Comparison of ENCODE assay signal across 16 cellular contexts in genomic region chr4:4490041-4490440, GRCh38. TPM values are rescaled to one million over a fixed set of nuclear protein-coding genes. Genes with fewer than 3 reads are reported as not detected.
DNase-seq lines count a peak whose midpoint lies in the region; ATAC-seq and TF ChIP-seq lines count a peak whose summit lies in the region.
"Had no signal": no experiment of that assay in that cellular context is flagged by ENCODE, and none has a peak within 500 bp of the region (broad histone marks: within the 10 kb centered on the region; RNA-seq: fewer than 3 reads in every experiment).

No MANE protein-coding gene starts in this region.

- ATAC-seq in HG03565 (IDR thresholded peaks at IDR 0.05; ENCODE audit: unreplicated experiment), result no peak
- ATAC-seq in activated T-cell treated with anti-CD3 and anti-CD28 coated beads, Interleukin-2, amount 50 U/mL, for 4 hours, result no peak
- ATAC-seq: SK-N-SH treated with all-trans-retinoic acid at 6 μM for 48 hours had no signal

- H3K36me3 ChIP-seq in ACC112 (ENCODE audit: insufficient read depth, low read length), result no peaks in the 10 kb centered on the region
- no peaks in the 10 kb centered on the region for H3K36me3 ChIP-seq in KMS-11 (ENCODE audit: insufficient read depth)
- H3K36me3 ChIP-seq in Karpas-422 (ENCODE audit: insufficient read depth, low read length), result no peaks in the 10 kb centered on the region
- H3K36me3 ChIP-seq in esophagus muscularis mucosa, result no peaks in the 10 kb centered on the region
- H3K36me3 ChIP-seq: Peyer's patch had no signal

- no peaks in the 10 kb centered on the region for H3K36me3 Mint-ChIP-seq in activated T-cell treated with anti-CD3 and anti-CD28 coated beads, Interleukin-2, amount 50 U/mL, for 4 hours (ENCODE audit: insufficient read depth)

- H3K9me3 Mint-ChIP-seq in activated T-cell treated with anti-CD3 and anti-CD28 coated beads, Interleukin-2, amount 50 U/mL, for 4 hours, result no peaks in the 10 kb centered on the region

- peaks cover 42% of the 10 kb centered on the region for H3K79me2 ChIP-seq in ACC112 (ENCODE audit: control insufficient read depth, insufficient read depth, low read length, unreplicated experiment)
- no peaks in the 10 kb centered on the region for H3K79me2 ChIP-seq in KMS-11 (ENCODE audit: insufficient read depth, low read depth)
- H3K79me2 ChIP-seq in Karpas-422 (ENCODE audit: low read length), result peaks cover 49% of the 10 kb centered on the region

- in situ Hi-C loops in astrocyte of the spinal cord (cut with HindIII; ENCODE audit: low sequenced_read_pairs), result no loop called here

- DNase-seq in astrocyte of the spinal cord (ENCODE audit: low read depth, low spot score), result peak; percentile 36
- peak; percentile 47 for DNase-seq in fibroblast of the aortic adventitia (ENCODE audit: low read depth)
- DNase-seq in Karpas-422, result no peak
- no peak for DNase-seq in activated T-cell treated with anti-CD3 and anti-CD28 coated beads, Interleukin-2, amount 50 U/mL, for 4 hours
- DNase-seq in esophagus muscularis mucosa (ENCODE audit: extremely low spot score), result no peak
- DNase-seq: 8988T, C1 segment of cervical spinal cord, NCI-H146, NCI-H446, NCI-H774, Peyer's patch, Right ventricle myocardium superior had no signal

- H3K9me2 ChIP-seq in Karpas-422 (replicated peaks; ENCODE audit: insufficient read depth, low read length), result no peaks in the 10 kb centered on the region

- H3K27ac ChIP-seq in ACC112 (ENCODE audit: low read depth, low read length) (peak overlapping the region; percentile 85), KMS-11 (no peak overlapping the region), Karpas-422 (ENCODE audit: low read length) (no peak overlapping the region), esophagus muscularis mucosa (replicated peaks in 1 of 4) (no peak overlapping the region)
- H3K27ac ChIP-seq: Peyer's patch had no signal

- H4K20me1 ChIP-seq in KMS-11 (ENCODE audit: insufficient read depth), result no peaks in the 10 kb centered on the region
- peaks cover 57% of the 10 kb centered on the region for H4K20me1 ChIP-seq in Karpas-422 (ENCODE audit: insufficient read depth, low read depth, low read length)

- no peaks in the 10 kb centered on the region for H3K27me3 Mint-ChIP-seq in activated T-cell treated with anti-CD3 and anti-CD28 coated beads, Interleukin-2, amount 50 U/mL, for 4 hours (ENCODE audit: low read depth)

- no peak for TF ChIP-seq POLR2A in esophagus muscularis mucosa (IDR thresholded peaks at IDR 0.05; ENCODE audit: low read depth)

- H3K27me3 ChIP-seq in ACC112 (ENCODE audit: insufficient read depth, low read length) (no peaks in the 10 kb centered on the region), KMS-11 (ENCODE audit: insufficient read depth, low read depth) (no peaks in the 10 kb centered on the region), Karpas-422 (ENCODE audit: low read length) (no peaks in the 10 kb centered on the region), esophagus muscularis mucosa (no peaks in the 10 kb centered on the region)
- H3K27me3 ChIP-seq: Peyer's patch had no signal

- H3K4me1 Mint-ChIP-seq in activated T-cell treated with anti-CD3 and anti-CD28 coated beads, Interleukin-2, amount 50 U/mL, for 4 hours (ENCODE audit: low read depth), result peaks cover 18% of the 10 kb centered on the region

- H3K4me3 Mint-ChIP-seq in activated T-cell treated with anti-CD3 and anti-CD28 coated beads, Interleukin-2, amount 50 U/mL, for 4 hours, result no peak overlapping the region

- no peak for TF ChIP-seq CTCF in KMS-11 (conservative IDR thresholded peaks at IDR 0.05; ENCODE audit: low read depth, low read length)
- no peak for TF ChIP-seq CTCF in astrocyte of the spinal cord (IDR thresholded peaks at IDR 0.05; ENCODE audit: low read depth, low read length)
- no peak for TF ChIP-seq CTCF in fibroblast of the aortic adventitia (IDR thresholded peaks at IDR 0.05; ENCODE audit: insufficient read depth, low read length)
- no peak for TF ChIP-seq CTCF in esophagus muscularis mucosa (IDR thresholded peaks at IDR 0.05)

- TF ChIP-seq EP300 in esophagus muscularis mucosa (IDR thresholded peaks at IDR 0.05), result no peak

- H3K4me2 ChIP-seq in KMS-11 (peak overlapping the region; percentile 26), Karpas-422 (ENCODE audit: low read depth, low read length, poor library complexity, severe bottlenecking) (no peak overlapping the region)

- H3K9ac ChIP-seq in KMS-11 (no peak overlapping the region), Karpas-422 (ENCODE audit: low read length) (no peak overlapping the region)

- H3K9me3 ChIP-seq in Karpas-422 (ENCODE audit: low read length) (no peaks in the 10 kb centered on the region), esophagus muscularis mucosa (no peaks in the 10 kb centered on the region)
- H3K9me3 ChIP-seq: Peyer's patch had no signal

- H3K4me1 ChIP-seq in ACC112 (ENCODE audit: control insufficient read depth, insufficient read depth, low read length, unreplicated experiment), result peaks cover 37% of the 10 kb centered on the region
- peaks cover 23% of the 10 kb centered on the region for H3K4me1 ChIP-seq in KMS-11 (ENCODE audit: low read depth, poor library complexity, severe bottlenecking)
- peaks cover 41% of the 10 kb centered on the region for H3K4me1 ChIP-seq in Karpas-422 (ENCODE audit: low read length)
- peaks cover 0 to 20% (median 3%) of the 10 kb centered on the region in 4 donors for H3K4me1 ChIP-seq in esophagus muscularis mucosa

- H2AFZ ChIP-seq in ACC112 (ENCODE audit: low read length, unreplicated experiment) (no peak overlapping the region), KMS-11 (ENCODE audit: low read depth) (no peak overlapping the region), Karpas-422 (ENCODE audit: low read length) (no peak overlapping the region)

- intact Hi-C loops in esophagus muscularis mucosa (cut with DNase I), result no loop called here

- H3K4me3 ChIP-seq in ACC112 (ENCODE audit: low read depth, low read length) (peak overlapping the region; percentile 54), KMS-11 (IDR thresholded peaks at IDR 0.05; ENCODE audit: insufficient read depth, low read depth, low read length) (no peak overlapping the region), astrocyte of the spinal cord (ENCODE audit: low read depth, low read length) (no peak overlapping the region), fibroblast of the aortic adventitia (ENCODE audit: low read depth, low read length) (no peak overlapping the region), Karpas-422 (ENCODE audit: low read length) (no peak overlapping the region), esophagus muscularis mucosa (no peak overlapping the region)
- H3K4me3 ChIP-seq: Peyer's patch had no signal

- 87% methylated on average over 3 of the region's 3 CpGs for WGBS in esophagus muscularis mucosa

RNA-seq across cellular contexts. Expression of gene STX18, which starts 51.8 kb away (rescaled TPM):
- total RNA-seq in fibroblast of the aortic adventitia (ENCODE audit: low replicate concordance) (25.6 and 32.2 TPM in 2 replicates), esophagus muscularis mucosa (10 to 100 TPM; 14.5 to 21.0 (median 17.8) TPM)
- total RNA-seq in Karpas-422 (2014; rRNA removed; shearing (Covaris generic); ENCODE audit: low replicate concordance), result 17.9 and 43.8 TPM in 2 replicates
- 10 to 100 TPM; 27.6 to 30.1 (median 29.7) TPM for total RNA-seq in activated T-cell treated with anti-CD3 and anti-CD28 coated beads, Interleukin-2, amount 50 U/mL, for 4 hours

Comparison
In these comparisons a context has a peak if more than half of its experiments do, and no peak if none do; other contexts are left out.
1. DNase-seq: peak in astrocyte of the spinal cord (single experiment) and fibroblast of the aortic adventitia (single experiment); none in Karpas-422 (single experiment), activated T-cell treated with anti-CD3 and anti-CD28 coated beads, Interleukin-2, amount 50 U/mL, for 4 hours (single experiment) and esophagus muscularis mucosa (single experiment).